Comparison of ENCODE assay signal across 8 cellular contexts in the genomic region with DNA sequence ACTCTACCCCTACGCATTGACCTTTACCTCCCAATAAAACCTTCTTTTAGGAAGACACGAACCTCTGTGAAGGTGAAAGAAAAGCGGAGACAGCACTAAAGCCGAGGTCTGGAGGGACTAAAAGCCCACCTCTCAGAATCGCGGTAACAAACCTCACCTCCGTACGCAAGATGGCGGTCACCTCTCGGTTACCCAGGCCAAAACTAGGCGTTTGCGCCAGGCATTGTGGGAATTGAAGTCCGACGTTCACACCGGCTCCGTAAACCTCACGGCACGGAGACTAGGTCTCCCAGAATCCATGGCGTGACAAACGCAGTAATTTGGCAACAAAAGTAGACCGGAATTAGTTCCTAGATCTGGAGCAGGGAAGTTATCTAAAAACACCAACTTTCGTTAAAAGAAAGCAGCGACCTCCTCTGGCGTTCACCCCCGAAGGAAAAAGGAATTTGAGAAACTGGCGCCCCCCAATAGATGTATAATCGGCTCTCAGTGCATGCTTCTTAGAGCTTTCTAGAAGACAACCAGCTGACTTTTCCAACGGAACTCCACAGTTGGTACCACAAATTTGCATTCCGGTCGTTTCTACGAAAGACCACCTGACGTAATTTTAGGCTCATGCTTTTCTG. TPM values are rescaled to one million over a fixed set of nuclear protein-coding genes. Genes with fewer than 3 reads are reported as not detected.
A peak's percentile ranks its signal among the peaks of the same experiment; 100 is the strongest.
DNase-seq lines count a peak whose midpoint lies in the region; ATAC-seq and TF ChIP-seq lines count a peak whose summit lies in the region.

A gene (minus strand): TSS at position 175 of the 626 bp plus-strand sequence. CDS start 1,768 bp downstream, outside the sequence.

- H4K20me1 ChIP-seq in hepatocyte (ENCODE audit: insufficient read depth, poor library complexity, severe bottlenecking) = no peaks in the 10 kb centered on the region

- peak within 1 kb of the TSS; percentile 50 for H3K4me3 ChIP-seq in hepatocyte

- H3K4me1 ChIP-seq in hepatocyte (ENCODE audit: insufficient read depth) = peaks cover 23% of the 10 kb centered on the region

- H3K9me3 ChIP-seq in hepatocyte (ENCODE audit: low read depth) = no peaks in the 10 kb centered on the region

- 2% methylated on average over 32 of the region's 32 CpGs for WGBS in hepatocyte (ENCODE audit: low lambda C conversion rate, missing lambda C conversion rate)

- H3K36me3 ChIP-seq in hepatocyte (replicated peaks; ENCODE audit: insufficient read depth, low read depth) = no peaks in the 10 kb centered on the region

- peaks cover 45% of the 10 kb centered on the region for H3K79me2 ChIP-seq in hepatocyte

- H3K27me3 ChIP-seq in hepatocyte = no peaks in the 10 kb centered on the region

- peak; percentile 61 for TF ChIP-seq CTCF in hepatocyte (IDR thresholded peaks at IDR 0.05; ENCODE audit: poor library complexity)

- peak; percentile 92 to 97 for DNase-seq in NCI-H2081 (lab: John Stamatoyannopoulos, UW)
- peak; percentile 75 for DNase-seq in T1000 (lab: John Stamatoyannopoulos, UW)
- peak; percentile 98 for DNase-seq in astrocyte of the hippocampus (ENCODE audit: low read depth, low spot score)
- peak; percentile 97 for DNase-seq in hepatocyte (ENCODE audit: low spot score)
- peak; percentile 96 for DNase-seq in renal cortical epithelial cell (ENCODE audit: low read depth)
- DNase-seq in cortex of kidney (lab: John Stamatoyannopoulos, UW) = no peak

- no peaks in the 10 kb centered on the region for H3K9me2 ChIP-seq in hepatocyte (replicated peaks; ENCODE audit: insufficient read depth)

- H2AFZ ChIP-seq in hepatocyte = peak within 1 kb of the TSS; percentile 67

- peak within 1 kb of the TSS; percentile 89 for H3K4me2 ChIP-seq in hepatocyte

- peak within 1 kb of the TSS; percentile 96 for H3K27ac ChIP-seq in hepatocyte

- peak; percentile 98 for ATAC-seq in GM18511 (IDR thresholded peaks at IDR 0.05; ENCODE audit: unreplicated experiment)
- ATAC-seq in HG03039 (IDR thresholded peaks at IDR 0.05; ENCODE audit: unreplicated experiment) = peak; percentile 97

RNA-seq across cellular contexts. Expression of the gene that starts here (rescaled TPM):
- 106 and 138 TPM in 2 replicates for total RNA-seq in hepatocyte
- 102 and 131 TPM in 2 replicates for polyA plus RNA-seq in hepatocyte
- 98.5 and 204 TPM in 2 replicates for total RNA-seq in renal cortical epithelial cell
